1 cellular context compared by ENCODE assay signal in the genomic region with DNA sequence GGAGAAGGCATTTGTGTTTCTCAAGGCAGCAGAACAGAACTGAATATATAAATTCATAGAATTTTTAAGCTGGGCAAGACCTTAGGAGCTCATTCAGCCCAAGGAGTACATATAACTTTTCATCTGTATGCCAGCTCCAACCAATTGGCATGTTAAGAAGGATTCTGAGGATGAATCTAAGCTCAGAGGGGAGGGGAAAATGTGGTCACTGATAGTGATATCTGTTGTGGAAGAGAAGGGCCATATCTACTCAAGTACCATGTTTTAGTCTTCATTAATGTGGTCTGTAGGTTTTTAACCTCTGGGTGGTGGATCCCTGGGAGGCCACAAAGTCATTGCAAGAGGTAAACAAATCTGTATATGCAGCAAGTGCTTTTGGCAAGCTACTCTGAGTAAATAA.
A peak's percentile ranks its signal among the peaks of the same experiment; 100 is the strongest.
TF ChIP-seq lines count a peak whose summit lies in the region.

No MANE protein-coding gene starts in this region.

TF ChIP-seq in SK-N-SH treated with all-trans-retinoic acid at 6 μM for 48 hours, 23 proteins besides CTCF, POLR2A, EP300 and RAD21 (continued from another document):
- TF ChIP-seq, protein P1, sequence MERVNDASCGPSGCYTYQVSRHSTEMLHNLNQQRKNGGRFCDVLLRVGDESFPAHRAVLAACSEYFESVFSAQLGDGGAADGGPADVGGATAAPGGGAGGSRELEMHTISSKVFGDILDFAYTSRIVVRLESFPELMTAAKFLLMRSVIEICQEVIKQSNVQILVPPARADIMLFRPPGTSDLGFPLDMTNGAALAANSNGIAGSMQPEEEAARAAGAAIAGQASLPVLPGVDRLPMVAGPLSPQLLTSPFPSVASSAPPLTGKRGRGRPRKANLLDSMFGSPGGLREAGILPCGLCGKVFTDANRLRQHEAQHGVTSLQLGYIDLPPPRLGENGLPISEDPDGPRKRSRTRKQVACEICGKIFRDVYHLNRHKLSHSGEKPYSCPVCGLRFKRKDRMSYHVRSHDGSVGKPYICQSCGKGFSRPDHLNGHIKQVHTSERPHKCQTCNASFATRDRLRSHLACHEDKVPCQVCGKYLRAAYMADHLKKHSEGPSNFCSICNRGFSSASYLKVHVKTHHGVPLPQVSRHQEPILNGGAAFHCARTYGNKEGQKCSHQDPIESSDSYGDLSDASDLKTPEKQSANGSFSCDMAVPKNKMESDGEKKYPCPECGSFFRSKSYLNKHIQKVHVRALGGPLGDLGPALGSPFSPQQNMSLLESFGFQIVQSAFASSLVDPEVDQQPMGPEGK (CRISPR knock-in tag; IDR thresholded peaks at IDR 0.05; ENCODE audit: borderline replicate concordance) = 0 out of 2 replicates have a peak, but pooled peaks have one; percentile 27
- TF ChIP-seq ZNF70 (CRISPR knock-in tag; IDR thresholded peaks at IDR 0.05) = no peak
- no peak for TF ChIP-seq TCF4 (CRISPR knock-in tag; IDR thresholded peaks at IDR 0.05; ENCODE audit: borderline replicate concordance)
- TF ChIP-seq ZNF8 (CRISPR knock-in tag; IDR thresholded peaks at IDR 0.05) = no peak
